In genomic region chr10:74870191-74870590, GRCh38 we compare ENCODE assay signal across 6 cellular contexts.
"Had no signal": no experiment of that assay in that cellular context is flagged by ENCODE, and none has a peak within 500 bp of the region (broad histone marks: within the 10 kb centered on the region; RNA-seq: fewer than 3 reads in every experiment).

No MANE protein-coding gene starts in this region.

- DNase-seq: IMR-90, KBM-7, KG1 had no signal

- H3K4me3 ChIP-seq: K562 had no signal

- H3K27ac ChIP-seq: HL-60 had no signal

- ATAC-seq: HepG2, K562 had no signal
